Comparison of ENCODE assay signal across 8 cellular contexts in the genomic region with DNA sequence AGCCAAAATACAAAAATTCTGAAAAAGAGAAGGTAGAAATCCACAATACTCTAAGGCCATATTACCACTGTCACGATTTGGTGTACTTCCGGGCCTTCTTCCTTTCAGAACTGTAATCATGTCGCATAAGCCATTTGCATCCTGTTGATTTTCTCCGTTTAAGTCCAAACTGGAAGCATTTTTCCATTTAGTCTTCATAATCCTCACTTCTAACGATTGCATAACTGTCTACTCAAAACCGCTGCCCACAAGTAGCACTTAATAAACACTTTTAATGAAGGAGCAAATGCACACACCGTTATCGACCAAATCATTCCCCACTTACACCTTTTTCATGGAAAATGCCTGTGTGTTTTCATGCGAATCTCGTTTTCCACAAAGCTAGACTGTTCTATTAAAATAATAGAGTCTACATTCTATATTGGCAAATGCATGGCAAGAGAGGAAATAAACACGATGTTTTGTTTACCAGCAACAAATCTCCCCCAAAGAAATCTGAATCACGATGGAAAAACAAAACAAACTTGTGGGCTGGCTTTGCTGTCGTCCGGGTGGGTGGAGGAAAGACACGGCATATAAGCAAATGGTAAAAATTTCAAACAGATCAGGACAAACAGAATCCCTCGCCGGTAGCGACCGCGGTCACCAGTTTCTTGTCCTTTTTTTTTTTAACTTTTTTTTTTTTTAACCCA. TPM values are rescaled to one million over a fixed set of nuclear protein-coding genes. Genes with fewer than 3 reads are reported as not detected.
DNase-seq lines count a peak whose midpoint lies in the region; ATAC-seq and TF ChIP-seq lines count a peak whose summit lies in the region.

No MANE protein-coding gene starts in this region.

- peak overlapping the region; percentile 40; the same call in 1 of the 2 replicates for H4K91ac ChIP-seq in IMR-90 (ENCODE audit: insufficient read depth, low read depth, low read length)

- H2AFZ ChIP-seq in IMR-90 (replicated peaks; ENCODE audit: low read length, poor library complexity) = peak overlapping the region; percentile 97

- H3K4me2 ChIP-seq in IMR-90 (ENCODE audit: low read depth, low read length) = peak overlapping the region; percentile 96

- H3K14ac ChIP-seq in IMR-90 (replicated peaks; ENCODE audit: low read depth, low read length) = peak overlapping the region; percentile 69

- H3K9me1 ChIP-seq in IMR-90 (ENCODE audit: insufficient read depth, low read length) = peaks cover 6% of the 10 kb centered on the region; the same call in 1 of the 2 replicates

- H3K36me3 ChIP-seq in IMR-90 (ENCODE audit: control insufficient read depth, insufficient read depth, low read length) = peaks cover 5% of the 10 kb centered on the region
- H3K36me3 ChIP-seq in sigmoid colon = peaks cover 0 to 6% (median 2%) of the 10 kb centered on the region in 4 donors

- H3K4ac ChIP-seq in IMR-90 (ENCODE audit: low read depth, low read length) = peak overlapping the region; percentile 48; the same call in 1 of the 2 replicates

- peak overlapping the region; percentile 29; the same call in 1 of the 2 replicates for H3K56ac ChIP-seq in IMR-90 (ENCODE audit: extremely low read depth, insufficient read depth, low read length)

- no peak overlapping the region for H2AK9ac ChIP-seq in IMR-90 (replicated peaks; ENCODE audit: low read depth, low read length, poor library complexity)

- in situ Hi-C loops in IMR-90 (cut with MboI; ENCODE audit: low sequenced_read_pairs) = no loop called here

- H3K27ac Mint-ChIP-seq in activated naive CD4-positive, alpha-beta T cell treated with anti-CD3 and anti-CD28 coated beads, Interleukin-2, amount 50 U/mL, for 72 hours = peak overlapping the region; percentile 96 to 98

- DNase-seq in DMS53 (lab: John Stamatoyannopoulos, UW) (peak; percentile 44), IMR-90 (no peak), hepatic stellate cell (ENCODE audit: low spot score) (peak; percentile 30), sigmoid colon (no peak), D341Med (ENCODE audit: low spot score) (no peak), HEK293T (ENCODE audit: extremely low spot score) (no peak)
- no peak for DNase-seq in activated naive CD4-positive, alpha-beta T cell treated with anti-CD3 and anti-CD28 coated beads, Interleukin-2, amount 50 U/mL, for 72 hours (ENCODE audit: low spot score in 2 of 2)

- H3K4me1 ChIP-seq in IMR-90 (ENCODE audit: control insufficient read depth, insufficient read depth, low read length) = no peaks in the 10 kb centered on the region
- H3K4me1 ChIP-seq in sigmoid colon = peaks cover 3 to 46% (median 19%) of the 10 kb centered on the region in 4 donors

- TF ChIP-seq CTCF in IMR-90 (conservative IDR thresholded peaks at IDR 0.05; ENCODE audit: low read depth, low read length) (no peak), sigmoid colon (IDR thresholded peaks at IDR 0.05) (no peak)

- H3K23ac ChIP-seq in IMR-90 (ENCODE audit: low read depth, low read length) = peak overlapping the region; percentile 70

- no peaks in the 10 kb centered on the region for H4K20me1 ChIP-seq in IMR-90 (ENCODE audit: insufficient read depth, low read length)

- intact Hi-C loops in IMR-90 (cut with micrococcal nuclease) (loop anchor here (5.0 to 10.0 kb wide), 2 partner anchors 125 to 338 kb away; no protein-coding TSS in a partner anchor), sigmoid colon (cut with DNase I) (loop anchor here (5.0 kb wide), 3 partner anchors 45 to 125 kb away; no protein-coding TSS in a partner anchor)

- H2AK5ac ChIP-seq in IMR-90 (ENCODE audit: low read depth, low read length) = no peak overlapping the region

- no peak overlapping the region for H2BK15ac ChIP-seq in IMR-90 (ENCODE audit: low read depth, low read length)

- peaks cover 16 to 46% of the 10 kb centered on the region in 2 experiments for H3K79me1 ChIP-seq in IMR-90 (ENCODE audit: low read depth in 1 of 2, low read length in 2 of 2)

- no peak overlapping the region for H2BK120ac ChIP-seq in IMR-90 (ENCODE audit: low read depth, low read length)

- CTCF ChIA-PET in IMR-90 (lab: Yijun Ruan, JAX) (no interaction called here), HEK293T (lab: Yijun Ruan, JAX) (no interaction called here)

- TF ChIP-seq POLR2A in IMR-90 (IDR thresholded peaks at IDR 0.05; ENCODE audit: low read depth, low read length) (no peak), sigmoid colon (IDR thresholded peaks at IDR 0.05) (no peak)

- peaks cover 8 to 19% of the 10 kb centered on the region in 2 donors for H3K36me3 Mint-ChIP-seq in activated naive CD4-positive, alpha-beta T cell treated with anti-CD3 and anti-CD28 coated beads, Interleukin-2, amount 50 U/mL, for 72 hours

- POLR2A ChIA-PET in IMR-90 (lab: Charles Lee; ENCODE audit: unreplicated experiment) = no interaction called here
- POLR2A ChIA-PET in HEK293T (lab: Yijun Ruan, JAX) = interaction anchor here (1.7 kb wide), 1 partner anchor 48 kb away, joined by 11 read pairs; a partner anchor contains a TSS

- H4K5ac ChIP-seq in IMR-90 (ENCODE audit: low read depth, low read length) = peak overlapping the region; percentile 9; the same call in 1 of the 2 replicates

- TF ChIP-seq EP300 in sigmoid colon (IDR thresholded peaks at IDR 0.05) = no peak

- H3K9me3 ChIP-seq in IMR-90 (ENCODE audit: control insufficient read depth, insufficient read depth, low read length) = no peaks in the 10 kb centered on the region
- H3K9me3 ChIP-seq in sigmoid colon = no peaks in the 10 kb centered on the region

- ATAC-seq in GM19328 (IDR thresholded peaks at IDR 0.05; ENCODE audit: unreplicated experiment) (peak; percentile 13), IMR-90 (ENCODE audit: low read depth) (peak; percentile 1)
- ATAC-seq in activated naive CD4-positive, alpha-beta T cell treated with anti-CD3 and anti-CD28 coated beads, Interleukin-2, amount 50 U/mL, for 72 hours = no peak

- BruUV-seq in IMR-90 (replicated peaks; lab: Mats Ljungman, UMichigan) = no TSS peak

- H3K27me3 ChIP-seq in IMR-90 (ENCODE audit: control insufficient read depth, insufficient read depth, low read length) (no peaks in the 10 kb centered on the region), sigmoid colon (no peaks in the 10 kb centered on the region)

- peak overlapping the region in 1 of 2 experiments; percentile 46; a peak in 3 of 4 replicates for H4K8ac ChIP-seq in IMR-90 (ENCODE audit: low read depth in 2 of 2, low read length in 2 of 2)

- H2BK5ac ChIP-seq in IMR-90 (ENCODE audit: low read depth, low read length, poor library complexity, severe bottlenecking) = peak overlapping the region; percentile 22

- WGBS in IMR-90 (ENCODE audit: extremely low coverage in 2 of 2, insufficient read length in 1 of 2), 2 experiments = 2% methylated on average over 8 of the region's 20 CpGs; no CpG with 5 or more reads in 1 of the 2 experiments
- 1% methylated on average over 20 of the region's 20 CpGs for WGBS in sigmoid colon, 2 donors

- H3K27ac ChIP-seq in IMR-90 (ENCODE audit: insufficient read depth, low read length) = peak overlapping the region; percentile 83; the same call in 1 of the 2 replicates
- peak overlapping the region; percentile 92 to 99 (median 98) for H3K27ac ChIP-seq in sigmoid colon

- 0 out of 2 replicates have a peak overlapping the region, but pooled peaks have one; percentile 1 for H3K18ac ChIP-seq in IMR-90 (ENCODE audit: low read depth, low read length)

- 0 out of 2 replicates have a peak overlapping the region, but pooled peaks have one; percentile 6 for H2BK20ac ChIP-seq in IMR-90 (ENCODE audit: low read depth, low read length)

- peak overlapping the region; percentile 85 for H3K9ac ChIP-seq in IMR-90 (ENCODE audit: low read depth, low read length)

- TF ChIP-seq RAD21 in IMR-90 (IDR thresholded peaks at IDR 0.05; ENCODE audit: low read length) = no peak

- H3K4me3 ChIP-seq in IMR-90 (ENCODE audit: insufficient read depth, low read depth, low read length) = peak overlapping the region; percentile 91
- H3K4me3 ChIP-seq in sigmoid colon = peak overlapping the region; percentile 78 to 100 (median 92)

- H3K9me3 Mint-ChIP-seq in activated naive CD4-positive, alpha-beta T cell treated with anti-CD3 and anti-CD28 coated beads, Interleukin-2, amount 50 U/mL, for 72 hours = no peaks in the 10 kb centered on the region

- dilution Hi-C loops in IMR-90 (cut with HindIII; ENCODE audit: low sequenced_read_pairs, unreplicated experiment) = no loop called here

TF ChIP-seq in IMR-90, 13 proteins besides CTCF, POLR2A, EP300 and RAD21 (continues in another document):
- no peak for TF ChIP-seq SMC3 (IDR thresholded peaks at IDR 0.05; ENCODE audit: low read depth, low read length)
- no peak for TF ChIP-seq BHLHE40 (IDR thresholded peaks at IDR 0.05; ENCODE audit: low read depth, low read length)
- TF ChIP-seq RFX5 (IDR thresholded peaks at IDR 0.05; ENCODE audit: low read depth, low read length) = no peak
- TF ChIP-seq RCOR1 (IDR thresholded peaks at IDR 0.05; ENCODE audit: insufficient replicate concordance, low read length) = no peak
- TF ChIP-seq CEBPB (IDR thresholded peaks at IDR 0.05; ENCODE audit: low read depth, low read length) = peak; percentile 65

TF ChIP-seq in HEK293T, 16 proteins besides CTCF, POLR2A, EP300 and RAD21 (continues in another document):
- TF ChIP-seq ZNF384 (IDR thresholded peaks at IDR 0.05) (no peak), SUZ12 (IDR thresholded peaks at IDR 0.05) (no peak)
- TF ChIP-seq, protein P1, sequence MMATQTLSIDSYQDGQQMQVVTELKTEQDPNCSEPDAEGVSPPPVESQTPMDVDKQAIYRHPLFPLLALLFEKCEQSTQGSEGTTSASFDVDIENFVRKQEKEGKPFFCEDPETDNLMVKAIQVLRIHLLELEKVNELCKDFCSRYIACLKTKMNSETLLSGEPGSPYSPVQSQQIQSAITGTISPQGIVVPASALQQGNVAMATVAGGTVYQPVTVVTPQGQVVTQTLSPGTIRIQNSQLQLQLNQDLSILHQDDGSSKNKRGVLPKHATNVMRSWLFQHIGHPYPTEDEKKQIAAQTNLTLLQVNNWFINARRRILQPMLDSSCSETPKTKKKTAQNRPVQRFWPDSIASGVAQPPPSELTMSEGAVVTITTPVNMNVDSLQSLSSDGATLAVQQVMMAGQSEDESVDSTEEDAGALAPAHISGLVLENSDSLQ (IDR thresholded peaks at IDR 0.05) = no peak

RNA-seq across cellular contexts. Expression of a gene that starts 1.0 kb away (rescaled TPM):
- total RNA-seq in IMR-90 (2012; rRNA removed) = 21.9 and 27.8 TPM in 2 replicates
- polyA plus RNA-seq in IMR-90 (2012; rRNA removed) = 4.3 and 6.4 TPM in 2 replicates
- polyA plus RNA-seq in IMR-90 (2012; cell fraction: cytosol; rRNA removed) = 1.4 and 2.5 TPM in 2 replicates
- 1.2 and 5.5 TPM in 2 replicates for polyA plus RNA-seq in IMR-90 (2012; cell fraction: nucleus; rRNA removed; ENCODE audit: low replicate concordance)
- total RNA-seq in activated naive CD4-positive, alpha-beta T cell treated with anti-CD3 and anti-CD28 coated beads, Interleukin-2, amount 50 U/mL, for 72 hours = 10 to 100 TPM in 1 of 2 donors, 1 to 10 TPM in 1; 9.0 to 18.6 TPM
- total RNA-seq in sigmoid colon = 10 to 100 TPM; 31.4 to 49.6 (median 37.0) TPM
- 10 to 100 TPM; 12.5 to 20.6 (median 15.0) TPM for polyA plus RNA-seq in sigmoid colon

RNA-seq across cellular contexts. Expression of a gene that starts 48.2 kb away (rescaled TPM):
- 13.4 and 20.8 TPM in 2 replicates for total RNA-seq in IMR-90 (2012; rRNA removed)
- polyA plus RNA-seq in IMR-90 (2012; rRNA removed) = 32.8 and 33.2 TPM in 2 replicates
- 9.2 and 10.0 TPM in 2 replicates for polyA plus RNA-seq in IMR-90 (2012; cell fraction: cytosol; rRNA removed)
- 26.8 and 70.4 TPM in 2 replicates for polyA plus RNA-seq in IMR-90 (2012; cell fraction: nucleus; rRNA removed; ENCODE audit: low replicate concordance)
- total RNA-seq in activated naive CD4-positive, alpha-beta T cell treated with anti-CD3 and anti-CD28 coated beads, Interleukin-2, amount 50 U/mL, for 72 hours = 10 to 100 TPM; 36.0 to 46.8 TPM
- total RNA-seq in sigmoid colon = 100 to 1,000 TPM; 104 to 160 (median 118) TPM
- polyA plus RNA-seq in sigmoid colon = 10 to 100 TPM; 39.0 to 55.3 (median 52.0) TPM

Comparison
In these comparisons a context has a peak if more than half of its experiments do, and no peak if none do; other contexts are left out.
1. DNase-seq: peak in DMS53 (single experiment) and hepatic stellate cell (single experiment); none in IMR-90 (single experiment), activated naive CD4-positive, alpha-beta T cell treated with anti-CD3 and anti-CD28 coated beads, Interleukin-2, amount 50 U/mL, for 72 hours (0 of 2), sigmoid colon (single experiment), D341Med (single experiment) and HEK293T (single experiment).
2. ATAC-seq: peak in GM19328 (single experiment) and IMR-90 (single experiment); none in activated naive CD4-positive, alpha-beta T cell treated with anti-CD3 and anti-CD28 coated beads, Interleukin-2, amount 50 U/mL, for 72 hours (0 of 2).